10 cellular contexts compared by ENCODE assay signal in the genomic region with DNA sequence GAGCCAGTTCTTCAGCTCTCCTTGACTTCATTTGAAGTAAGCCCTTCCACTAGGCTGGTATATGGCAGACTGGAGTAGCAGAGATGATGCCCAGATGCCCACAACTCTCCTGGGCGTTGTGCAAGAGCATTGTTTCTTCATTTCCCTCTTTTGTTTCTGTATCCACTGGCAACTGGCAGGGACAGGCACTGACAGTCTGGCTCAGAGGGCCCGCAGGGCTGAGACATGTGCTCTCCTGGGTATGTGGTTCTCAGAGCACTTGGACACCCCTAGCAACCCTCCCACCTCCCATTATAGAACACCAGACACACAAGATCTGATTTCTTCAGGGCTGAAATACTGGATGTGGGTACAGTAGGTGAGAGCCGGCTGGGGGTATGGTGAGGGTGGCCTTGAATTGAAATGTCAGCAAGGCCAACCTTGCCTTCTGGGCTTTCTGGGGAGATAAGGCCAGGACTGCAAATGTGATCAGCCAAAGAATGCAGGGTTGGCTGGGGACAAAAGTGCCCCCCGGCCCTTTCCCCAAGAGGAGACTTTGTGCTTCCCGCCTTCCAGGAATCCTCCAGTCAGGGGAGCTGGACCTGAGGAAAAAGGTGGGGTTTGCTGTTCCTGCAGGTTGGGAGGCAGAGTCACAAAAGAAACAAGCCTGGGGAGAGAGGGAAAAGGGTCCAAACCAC. TPM values are rescaled to one million over a fixed set of nuclear protein-coding genes. Genes with fewer than 3 reads are reported as not detected.
DNase-seq lines count a peak whose midpoint lies in the region; ATAC-seq, FAIRE-seq and TF ChIP-seq lines count a peak whose summit lies in the region.
"Had no signal": no experiment of that assay in that cellular context is flagged by ENCODE, and none has a peak within 500 bp of the region (broad histone marks: within the 10 kb centered on the region; RNA-seq: fewer than 3 reads in every experiment).

No MANE protein-coding gene starts in this region.

- H3K4me1 ChIP-seq in A549: no peaks in the 10 kb centered on the region

- no peak for TF ChIP-seq RAD21 in A549 (conservative IDR thresholded peaks at IDR 0.05 in 1 of 2, IDR thresholded peaks at IDR 0.05 in 1 of 2)

- CTCF ChIA-PET in A549 (lab: Yijun Ruan, JAX): interaction anchor here (0.7 to 1.4 kb wide), 4 partner anchors 10 to 131 kb away, joined by 3 read pairs; no protein-coding TSS in a partner anchor

- no peaks in the 10 kb centered on the region for H3K9me3 ChIP-seq in A549

- no peak overlapping the region for H3K27ac ChIP-seq in A549

- POLR2A ChIA-PET in A549 (lab: Yijun Ruan, JAX): no interaction called here

- DNase-seq in A549 (ENCODE audit: low read depth in 1 of 2, low spot score in 1 of 2) (no peak), MV-4-11 (lab: John Stamatoyannopoulos, UW) (peak; percentile 90), dermis blood vessel endothelial cell (peak; percentile 59), medulla oblongata (ENCODE audit: extremely low spot score) (peak; percentile 51), NCI-H2081 treated with DMSO at 0.1 percent for 48 hours (lab: John Stamatoyannopoulos, UW) (no peak)
- DNase-seq: activated T-cell treated with anti-CD3 and anti-CD28 coated beads, Interleukin-2, amount 50 U/mL, for 24 hours; CD4-positive, CD25-positive, alpha-beta regulatory T cell had no signal

- TF ChIP-seq CTCF in A549 (IDR thresholded peaks at IDR 0.05): no peak

- no peak for TF ChIP-seq EP300 in A549 (IDR thresholded peaks at IDR 0.05)

- H3K4me2 ChIP-seq in A549: no peak overlapping the region

- H3K4me3 ChIP-seq in A549: no peak overlapping the region

- no peak for TF ChIP-seq POLR2A in A549 (IDR thresholded peaks at IDR 0.05; ENCODE audit: low read length)

- WGBS in A549 (ENCODE audit: missing lambda C conversion rate): 78% methylated on average over 5 of the region's 5 CpGs

- FAIRE-seq in A549 (lab: Jason Lieb, UNC): no peak

- ATAC-seq in A549 (peak; percentile 32 to 45; a peak in 4 of 6 replicates), GM18907 (IDR thresholded peaks at IDR 0.05; ENCODE audit: unreplicated experiment) (no peak), GM19452 (IDR thresholded peaks at IDR 0.05; ENCODE audit: unreplicated experiment) (no peak), HG02884 (IDR thresholded peaks at IDR 0.05; ENCODE audit: unreplicated experiment) (no peak)

TF ChIP-seq in A549, 52 proteins besides CTCF, POLR2A, EP300 and RAD21:
- TF ChIP-seq HOXB5 (CRISPR knock-in tag; IDR thresholded peaks at IDR 0.05) (no peak), CBX8 (IDR thresholded peaks at IDR 0.05) (no peak), BHLHE40 (IDR thresholded peaks at IDR 0.05; ENCODE audit: low read depth, low read length) (no peak), FOSB (CRISPR knock-in tag; IDR thresholded peaks at IDR 0.05) (no peak), PHF8 (IDR thresholded peaks at IDR 0.05; ENCODE audit: borderline replicate concordance, low read depth) (no peak), JUN (IDR thresholded peaks at IDR 0.05) (no peak), ZNF302 (CRISPR knock-in tag; IDR thresholded peaks at IDR 0.05) (no peak), HEYL (CRISPR knock-in tag; IDR thresholded peaks at IDR 0.05) (no peak), RNF2 (IDR thresholded peaks at IDR 0.05; ENCODE audit: borderline replicate concordance, low read depth) (no peak), ELK1 (IDR thresholded peaks at IDR 0.05; ENCODE audit: low read depth, low read length) (no peak)

RNA-seq across cellular contexts. Expression of gene CTNNA1, which starts 28.6 kb away (rescaled TPM):
- polyA plus RNA-seq in A549 (2011; rRNA removed) (154 and 190 TPM in 2 replicates), A549 (2017; fragmentation: RNase III; extraction: RNeasy Plus Mini Kit Qiagen cat#74134 plus additional on column Dnase treatment) (184 to 194 TPM (median 191 TPM) in 3 replicates)
- 117 and 119 TPM in 2 replicates for polyA plus RNA-seq in A549 (2012; cell fraction: cytosol; rRNA removed)
- polyA plus RNA-seq in A549 (2012; cell fraction: nucleus; rRNA removed): 189 and 219 TPM in 2 replicates
- polyA minus RNA-seq in A549 (2011; rRNA and poly(A)+ RNA removed): 244 and 246 TPM in 2 replicates
- total RNA-seq in dermis blood vessel endothelial cell: 643 and 770 TPM in 2 replicates

Comparison
In these comparisons a context has a peak if more than half of its experiments do, and no peak if none do; other contexts are left out.
1. ATAC-seq: peak in A549 (2 of 2); none in GM18907 (single experiment), GM19452 (single experiment) and HG02884 (single experiment).
2. DNase-seq: peak in MV-4-11 (single experiment), dermis blood vessel endothelial cell (single experiment) and medulla oblongata (single experiment); none in A549 (0 of 2) and NCI-H2081 treated with DMSO at 0.1 percent for 48 hours (single experiment).